Comparison of ENCODE assay signal across 17 cellular contexts in genomic region chr7:157423886-157424565, GRCh38.
DNase-seq lines count a peak whose midpoint lies in the region; ATAC-seq and TF ChIP-seq lines count a peak whose summit lies in the region.
"Had no signal": no experiment of that assay in that cellular context is flagged by ENCODE, and none has a peak within 500 bp of the region (broad histone marks: within the 10 kb centered on the region; RNA-seq: fewer than 3 reads in every experiment).

No MANE protein-coding gene starts in this region.

- H3K4me1 Mint-ChIP-seq in GM23338 (no peaks in the 10 kb centered on the region), chondrocyte (ENCODE audit: low read depth) (peaks cover 9% of the 10 kb centered on the region)
- H3K4me1 Mint-ChIP-seq: CD8-positive, alpha-beta memory T cell had no signal

- no peaks in the 10 kb centered on the region for H3K36me3 ChIP-seq in right atrium auricular region
- H3K36me3 ChIP-seq in GM23338 (ENCODE audit: insufficient read depth), result no peaks in the 10 kb centered on the region
- H3K36me3 ChIP-seq in mesenchymal stem cell (ENCODE audit: control insufficient read depth in 1 of 2, insufficient read depth in 2 of 2, low read depth in 1 of 2, low read length in 2 of 2), result peaks cover 0 to 32% of the 10 kb centered on the region in 2 experiments

- H2AK5ac ChIP-seq in mesenchymal stem cell (ENCODE audit: low read length, severe bottlenecking), result peak overlapping the region; percentile 49

- H3K4me3 ChIP-seq in right atrium auricular region, result no peak overlapping the region
- H3K4me3 ChIP-seq in GM23338, result no peak overlapping the region
- no peak overlapping the region for H3K4me3 ChIP-seq in mesenchymal stem cell (ENCODE audit: insufficient read depth in 1 of 2, low read depth in 1 of 2, low read length in 2 of 2)
- H3K4me3 ChIP-seq: BLaER1 had no signal

- DNase-seq in Right ventricle myocardium inferior (ENCODE audit: missing footprints) (peak; percentile 67), right atrium auricular region (ENCODE audit: low spot score) (no peak), GM23338 (ENCODE audit: low spot score) (no peak), chondrocyte (ENCODE audit: low spot score) (peak; percentile 94), mesenchymal stem cell (no peak), GM19238 (ENCODE audit: insufficient read length, low spot score) (no peak), dedifferentiated amniotic fluid mesenchymal stem cell (ENCODE audit: extremely low spot score) (no peak)
- DNase-seq: 8988T, AML-193, Caco-2, DND-41, GDM1, H7 had no signal

- no peak overlapping the region for H3K4ac ChIP-seq in mesenchymal stem cell (ENCODE audit: low read depth in 1 of 2, low read length in 2 of 2)

- no peak overlapping the region for H3K9ac ChIP-seq in mesenchymal stem cell (ENCODE audit: low read length)
- H3K9ac ChIP-seq: BLaER1 had no signal

- H3K4me3 Mint-ChIP-seq in GM23338 (no peak overlapping the region), chondrocyte (ENCODE audit: unreplicated experiment) (no peak overlapping the region)
- H3K4me3 Mint-ChIP-seq: CD8-positive, alpha-beta memory T cell had no signal

- peaks cover 4% of the 10 kb centered on the region for H3K79me1 ChIP-seq in mesenchymal stem cell (replicated peaks; ENCODE audit: low read length, poor library complexity, severe bottlenecking)

- H2BK15ac ChIP-seq in mesenchymal stem cell (ENCODE audit: low read depth, poor library complexity, severe bottlenecking), result no peak overlapping the region

- H4K91ac ChIP-seq in mesenchymal stem cell (ENCODE audit: low read length), result no peak overlapping the region

- H3K36me3 Mint-ChIP-seq in GM23338 (ENCODE audit: low read depth) (no peaks in the 10 kb centered on the region; the same call in 1 of the 3 replicates), chondrocyte (ENCODE audit: low read depth) (peaks cover 2% of the 10 kb centered on the region)

- no peaks in the 10 kb centered on the region for H3K79me2 ChIP-seq in GM23338 (replicated peaks; ENCODE audit: insufficient read depth)

- no peak overlapping the region for H2BK5ac ChIP-seq in mesenchymal stem cell (ENCODE audit: low read depth, low read length, poor library complexity, severe bottlenecking)

- WGBS in mesenchymal stem cell, result 90% methylated on average over 31 of the region's 31 CpGs

- H3K4me2 ChIP-seq in GM23338 (no peak overlapping the region), mesenchymal stem cell (ENCODE audit: low read length, poor library complexity, severe bottlenecking) (no peak overlapping the region)
- H3K4me2 ChIP-seq: BLaER1 had no signal

- peaks cover 0 to 12% of the 10 kb centered on the region in 2 donors for H3K4me1 ChIP-seq in right atrium auricular region
- no peaks in the 10 kb centered on the region for H3K4me1 ChIP-seq in GM23338 (ENCODE audit: insufficient read depth)
- peaks cover 13% of the 10 kb centered on the region for H3K4me1 ChIP-seq in mesenchymal stem cell (ENCODE audit: control insufficient read depth, insufficient read depth, low read depth, low read length)
- H3K4me1 ChIP-seq: Caco-2 had no signal

- H3K14ac ChIP-seq in mesenchymal stem cell (ENCODE audit: low read length in 2 of 2), result no peak overlapping the region

- H3K23ac ChIP-seq in mesenchymal stem cell (ENCODE audit: low read length in 2 of 2), result no peak overlapping the region

- peaks cover 14% of the 10 kb centered on the region for H3K27me3 Mint-ChIP-seq in GM23338 (ENCODE audit: insufficient read depth, low read depth, poor library complexity)
- no peaks in the 10 kb centered on the region for H3K27me3 Mint-ChIP-seq in chondrocyte (ENCODE audit: low read depth)
- H3K27me3 Mint-ChIP-seq: CD8-positive, alpha-beta memory T cell had no signal

- intact Hi-C loops in Right ventricle myocardium inferior (cut with DNase I), result no loop called here

- no peaks in the 10 kb centered on the region for H4K20me1 ChIP-seq in GM23338 (replicated peaks; ENCODE audit: insufficient read depth)

- H3K18ac ChIP-seq in mesenchymal stem cell (ENCODE audit: low read depth in 1 of 2, low read length in 2 of 2), result no peak overlapping the region

- H3K9me2 ChIP-seq in GM23338 (ENCODE audit: insufficient read depth), result no peaks in the 10 kb centered on the region

- H3K27me3 ChIP-seq in right atrium auricular region, result no peaks in the 10 kb centered on the region
- H3K27me3 ChIP-seq in GM23338 (ENCODE audit: insufficient read depth), result no peaks in the 10 kb centered on the region
- H3K27me3 ChIP-seq in mesenchymal stem cell (ENCODE audit: control insufficient read depth in 1 of 2, insufficient read depth in 1 of 2, low read length in 2 of 2), result no peaks in the 10 kb centered on the region
- H3K27me3 ChIP-seq: BLaER1 had no signal

- H2AFZ ChIP-seq in GM23338 (no peak overlapping the region), mesenchymal stem cell (ENCODE audit: low read depth, low read length) (no peak overlapping the region)

- H3K27ac ChIP-seq in right atrium auricular region (no peak overlapping the region), GM23338 (ENCODE audit: low read depth) (peak overlapping the region; percentile 59; the same call in 1 of the 2 replicates), mesenchymal stem cell (ENCODE audit: low read length, poor library complexity, severe bottlenecking) (no peak overlapping the region)
- H3K27ac ChIP-seq: BLaER1, HL-60 had no signal

- H3K9me3 Mint-ChIP-seq in GM23338, result no peaks in the 10 kb centered on the region
- H3K9me3 Mint-ChIP-seq in chondrocyte (ENCODE audit: low read depth), result no peaks in the 10 kb centered on the region
- H3K9me3 Mint-ChIP-seq: CD8-positive, alpha-beta memory T cell had no signal

- H2BK120ac ChIP-seq in mesenchymal stem cell (ENCODE audit: low read depth, low read length), result no peak overlapping the region

- ATAC-seq in Right ventricle myocardium inferior (no peak), GM23338 (no peak), GM19452 (IDR thresholded peaks at IDR 0.05; ENCODE audit: unreplicated experiment) (no peak)

- H3K9me3 ChIP-seq in right atrium auricular region, result no peaks in the 10 kb centered on the region
- no peaks in the 10 kb centered on the region for H3K9me3 ChIP-seq in mesenchymal stem cell (ENCODE audit: control insufficient read depth, low read length)
- H3K9me3 ChIP-seq: BLaER1, Caco-2 had no signal

- H3F3A ChIP-seq in GM23338 (replicated peaks; ENCODE audit: low read depth), result peaks cover 11% of the 10 kb centered on the region; the same call in 1 of the 2 replicates

- no peak overlapping the region for H4K8ac ChIP-seq in mesenchymal stem cell (ENCODE audit: low read length)

- H2BK12ac ChIP-seq in mesenchymal stem cell (ENCODE audit: low read length in 2 of 2), result no peak overlapping the region

- no peak for TF ChIP-seq CTCF in right atrium auricular region (IDR thresholded peaks at IDR 0.05)
- TF ChIP-seq CTCF in GM23338 (conservative IDR thresholded peaks at IDR 0.05; ENCODE audit: low read depth in 2 of 2), result no peak
- TF ChIP-seq CTCF in chondrocyte (IDR thresholded peaks at IDR 0.05), result no peak

- H3K27ac Mint-ChIP-seq in GM23338 (no peak overlapping the region), chondrocyte (ENCODE audit: unreplicated experiment) (no peak overlapping the region)

TF ChIP-seq in GM23338, 12 proteins besides CTCF, POLR2A, EP300 and RAD21 (continues in another document):
- TF ChIP-seq POLR2AphosphoS5 (IDR thresholded peaks at IDR 0.05; ENCODE audit: low read depth), result no peak

Comparison
In these comparisons a context has a peak if more than half of its experiments do, and no peak if none do; other contexts are left out.
1. DNase-seq: peak in Right ventricle myocardium inferior (single experiment) and chondrocyte (single experiment); none in right atrium auricular region (single experiment), GM23338 (single experiment), mesenchymal stem cell (single experiment), GM19238 (single experiment) and dedifferentiated amniotic fluid mesenchymal stem cell (single experiment).